In genomic region chr5:87717761-87718160, GRCh38 we compare ENCODE assay signal across 8 cellular contexts.
"Had no signal": no experiment of that assay in that cellular context is flagged by ENCODE, and none has a peak within 500 bp of the region (broad histone marks: within the 10 kb centered on the region; RNA-seq: fewer than 3 reads in every experiment).

No MANE protein-coding gene starts in this region.

- DNase-seq: GM23248, GOT3, H7, HFFc6 had no signal

- H3K36me3 ChIP-seq: HAP-1 had no signal

- H3K27ac ChIP-seq: GM23248, HL-60 had no signal

- H3K4me3 ChIP-seq: GM23248, HAP-1 had no signal

- ATAC-seq: HCT116, HepG2 had no signal

- FAIRE-seq: HepG2 had no signal
